In the genomic region with DNA sequence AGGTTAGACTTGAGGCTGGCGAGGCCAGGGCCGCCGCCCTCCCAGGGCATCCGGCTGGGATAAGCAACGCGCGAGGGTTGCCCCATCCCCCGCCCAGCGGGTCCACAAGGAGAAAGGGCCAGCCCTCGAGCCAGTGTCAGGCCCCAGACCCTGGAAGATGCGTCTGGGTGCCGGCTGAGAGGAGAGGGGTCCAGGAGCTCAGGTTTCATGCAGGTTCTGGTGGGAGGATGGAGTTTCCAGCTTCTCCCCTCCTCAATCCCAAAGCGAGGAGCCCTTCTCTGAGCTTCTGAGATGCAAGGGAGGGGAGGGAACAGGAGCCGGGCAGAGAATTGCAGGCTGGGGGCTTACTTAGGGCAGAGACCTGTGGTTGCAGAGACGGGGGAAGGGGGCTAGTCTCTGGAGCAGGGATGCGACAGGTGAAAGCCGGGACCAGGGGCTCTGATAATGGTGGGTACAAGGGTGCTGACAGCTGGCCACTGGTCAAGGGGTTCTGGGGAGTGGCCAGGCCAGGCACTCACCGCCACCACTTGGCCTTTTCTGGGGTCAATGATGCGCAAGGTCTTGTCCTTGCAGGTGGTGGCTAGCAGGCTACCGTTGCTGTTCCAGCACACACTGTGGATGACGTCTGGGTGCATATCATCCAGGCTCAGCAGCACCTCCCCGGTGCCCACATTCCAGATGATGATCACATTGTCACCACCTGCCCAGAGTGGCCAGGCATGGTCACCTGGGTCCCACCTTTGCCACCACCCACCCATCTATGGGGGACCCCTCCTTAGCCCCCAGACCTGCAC, we compare ENCODE assay signal across 9 cellular contexts.
DNase-seq lines count a peak whose midpoint lies in the region; FAIRE-seq and TF ChIP-seq lines count a peak whose summit lies in the region.
"Had no signal": no experiment of that assay in that cellular context is flagged by ENCODE, and none has a peak within 500 bp of the region (broad histone marks: within the 10 kb centered on the region; RNA-seq: fewer than 3 reads in every experiment).

No MANE protein-coding gene starts in this region.

- DNase-seq in NT2/D1 (ENCODE audit: low read depth, low spot score) (no peak), epithelial cell of esophagus (ENCODE audit: low read depth) (no peak), NOMO-1 treated with dmso at 0.1 percent for 144 hours (lab: John Stamatoyannopoulos, UW; ENCODE audit: unreplicated experiment) (no peak), GOT3 (lab: John Stamatoyannopoulos, UW) (no peak), urothelium cell line (ENCODE audit: low spot score) (no peak), DMS153 treated with DMSO at 0.1 percent for 48 hours (lab: John Stamatoyannopoulos, UW; ENCODE audit: unreplicated experiment) (no peak)
- DNase-seq: WERI-Rb-1 had no signal

- H3K4me1 ChIP-seq in DOHH2 (ENCODE audit: control insufficient read depth, low read length) (peaks cover 62% of the 10 kb centered on the region), NT2/D1 (ENCODE audit: insufficient read depth, insufficient read length) (peaks cover 30% of the 10 kb centered on the region), parathyroid adenoma (peaks cover 36% of the 10 kb centered on the region)

- H3K27me3 ChIP-seq in DOHH2 (ENCODE audit: control insufficient read depth, low read length) (peaks cover 13% of the 10 kb centered on the region), NT2/D1 (ENCODE audit: insufficient read depth, insufficient read length) (peaks cover 67% of the 10 kb centered on the region), parathyroid adenoma (ENCODE audit: control insufficient read depth, insufficient read depth, low read length) (no peaks in the 10 kb centered on the region)

- TF ChIP-seq CTCF in DOHH2 (IDR thresholded peaks at IDR 0.05; ENCODE audit: low read depth, low read length, poor library complexity, severe bottlenecking) = peak; percentile 5
- TF ChIP-seq CTCF in epithelial cell of esophagus (IDR thresholded peaks at IDR 0.05; ENCODE audit: insufficient read depth, low read depth, low read length, missing control alignments) = no peak
- TF ChIP-seq CTCF in parathyroid adenoma (IDR thresholded peaks at IDR 0.05) = no peak

- H4K20me1 ChIP-seq in DOHH2 (ENCODE audit: control insufficient read depth, insufficient read depth, low read depth, low read length) = peaks cover 17% of the 10 kb centered on the region

- peaks cover 5% of the 10 kb centered on the region for H3F3A ChIP-seq in DOHH2 (ENCODE audit: control insufficient read depth, insufficient read depth)

- no peaks in the 10 kb centered on the region for H3K9me3 ChIP-seq in DOHH2 (ENCODE audit: control insufficient read depth, insufficient read depth, low read length)
- peaks cover 6% of the 10 kb centered on the region; the same call in 1 of the 2 replicates for H3K9me3 ChIP-seq in NT2/D1 (ENCODE audit: insufficient read depth, low read length)
- no peaks in the 10 kb centered on the region for H3K9me3 ChIP-seq in parathyroid adenoma (ENCODE audit: control insufficient read depth, low read length)

- H3K4me2 ChIP-seq in DOHH2 (ENCODE audit: low read length) (peak overlapping the region; percentile 78), parathyroid adenoma (ENCODE audit: low read length) (peak overlapping the region; percentile 60)

- H3K79me2 ChIP-seq in DOHH2 (ENCODE audit: control insufficient read depth, low read length) = no peaks in the 10 kb centered on the region
- no peaks in the 10 kb centered on the region for H3K79me2 ChIP-seq in parathyroid adenoma

- peak overlapping the region; percentile 69 for H3K4me3 ChIP-seq in DOHH2 (ENCODE audit: low read length)
- no peak overlapping the region for H3K4me3 ChIP-seq in NT2/D1 (ENCODE audit: insufficient read length, low read depth)
- peak overlapping the region; percentile 36 for H3K4me3 ChIP-seq in epithelial cell of esophagus (ENCODE audit: low read length)
- H3K4me3 ChIP-seq in parathyroid adenoma (ENCODE audit: low read depth, low read length) = no peak overlapping the region

- H3K9me2 ChIP-seq in DOHH2 (replicated peaks; ENCODE audit: control insufficient read depth, low read length) = no peaks in the 10 kb centered on the region

- FAIRE-seq in urothelium cell line (lab: Jason Lieb, UNC) = no peak

- H3K27ac ChIP-seq in DOHH2 (ENCODE audit: low read depth, low read length) (no peak overlapping the region), parathyroid adenoma (no peak overlapping the region)
- H3K27ac ChIP-seq: WERI-Rb-1 had no signal

- H3K36me3 ChIP-seq in DOHH2 (ENCODE audit: control insufficient read depth, low read length) = no peaks in the 10 kb centered on the region
- no peaks in the 10 kb centered on the region for H3K36me3 ChIP-seq in NT2/D1 (ENCODE audit: insufficient read depth, insufficient read length, low read length)
- no peaks in the 10 kb centered on the region for H3K36me3 ChIP-seq in parathyroid adenoma (ENCODE audit: control insufficient read depth, insufficient read depth, low read length)
- H3K36me3 ChIP-seq: WERI-Rb-1 had no signal

- H2AFZ ChIP-seq in parathyroid adenoma = peak overlapping the region; percentile 60

- peak overlapping the region; percentile 50 for H3K9ac ChIP-seq in NT2/D1 (ENCODE audit: insufficient read length, low read depth)
- no peak overlapping the region for H3K9ac ChIP-seq in parathyroid adenoma

Comparison
In these comparisons a context has a peak if more than half of its experiments do, and no peak if none do; other contexts are left out.
1. H3K4me3 ChIP-seq: peak in DOHH2 (single experiment) and epithelial cell of esophagus (single experiment); none in NT2/D1 (single experiment) and parathyroid adenoma (single experiment).